In genomic region chr2:179898873-179899272, GRCh38 we compare ENCODE assay signal across 9 cellular contexts. TPM values are rescaled to one million over a fixed set of nuclear protein-coding genes. Genes with fewer than 3 reads are reported as not detected.
A peak's percentile ranks its signal among the peaks of the same experiment; 100 is the strongest.
DNase-seq lines count a peak whose midpoint lies in the region; ATAC-seq and TF ChIP-seq lines count a peak whose summit lies in the region.
"Had no signal": no experiment of that assay in that cellular context is flagged by ENCODE, and none has a peak within 500 bp of the region (broad histone marks: within the 10 kb centered on the region; RNA-seq: fewer than 3 reads in every experiment).

No MANE protein-coding gene starts in this region.

- H3K36me3 ChIP-seq in psoas muscle (ENCODE audit: insufficient read depth in 1 of 2, low read depth in 1 of 2) (no peaks in the 10 kb centered on the region), esophagus muscularis mucosa (no peaks in the 10 kb centered on the region)

- DNase-seq in AG20443 (ENCODE audit: low spot score) (peak; percentile 16), NCI-H69 (lab: John Stamatoyannopoulos, UW) (peak; percentile 54), epithelial cell of proximal tubule (ENCODE audit: low read depth) (no peak), psoas muscle (no peak), esophagus muscularis mucosa (ENCODE audit: extremely low spot score) (no peak), activated gamma-delta T cell (lab: John Stamatoyannopoulos, UW) (no peak)

- no peaks in the 10 kb centered on the region for H3K9me3 ChIP-seq in psoas muscle
- no peaks in the 10 kb centered on the region for H3K9me3 ChIP-seq in esophagus muscularis mucosa

- intact Hi-C loops in psoas muscle (cut with DNase I) (no loop called here), esophagus muscularis mucosa (cut with DNase I) (no loop called here)

- ATAC-seq in GM18505 (IDR thresholded peaks at IDR 0.05; ENCODE audit: unreplicated experiment) (peak; percentile 81), HG03039 (IDR thresholded peaks at IDR 0.05; ENCODE audit: unreplicated experiment) (peak; percentile 83), psoas muscle (no peak)

- H3K27ac ChIP-seq in psoas muscle (no peak overlapping the region), esophagus muscularis mucosa (replicated peaks in 1 of 4) (no peak overlapping the region)

- TF ChIP-seq POLR2A in GM18505 (IDR thresholded peaks at IDR 0.05; ENCODE audit: borderline replicate concordance, extremely low read depth, insufficient read depth, insufficient read length) (no peak), esophagus muscularis mucosa (IDR thresholded peaks at IDR 0.05; ENCODE audit: low read depth) (no peak)

- H3K4me3 ChIP-seq in epithelial cell of proximal tubule (ENCODE audit: low read depth, low read length) (no peak overlapping the region), psoas muscle (no peak overlapping the region), esophagus muscularis mucosa (no peak overlapping the region)

- H3K27me3 ChIP-seq in psoas muscle (ENCODE audit: insufficient read depth in 3 of 3, low read length in 2 of 3) (no peaks in the 10 kb centered on the region), esophagus muscularis mucosa (no peaks in the 10 kb centered on the region)

- TF ChIP-seq CTCF in epithelial cell of proximal tubule (conservative IDR thresholded peaks at IDR 0.05; ENCODE audit: low read depth, low read length) (peak; percentile 58), psoas muscle (IDR thresholded peaks at IDR 0.05) (no peak), esophagus muscularis mucosa (IDR thresholded peaks at IDR 0.05) (peak in 1 of 3 experiments; percentile 24)

- H3K4me1 ChIP-seq in psoas muscle: no peaks in the 10 kb centered on the region
- peaks cover 0 to 5% (median 0%) of the 10 kb centered on the region in 4 donors for H3K4me1 ChIP-seq in esophagus muscularis mucosa

- WGBS in psoas muscle, 3 donors: 75 to 80% (median 77%) methylated on average over 4 of the region's 4 CpGs
- WGBS in esophagus muscularis mucosa: 75% methylated on average over 4 of the region's 4 CpGs

- no peak for TF ChIP-seq EP300 in esophagus muscularis mucosa (IDR thresholded peaks at IDR 0.05)

RNA-seq across cellular contexts. Expression of gene ZNF385B, which starts 37.5 kb away (rescaled TPM):
- total RNA-seq in epithelial cell of proximal tubule (under 0.01 and 0.69 TPM in 2 replicates), psoas muscle (10 to 100 TPM; 13.6 to 42.9 (median 19.8) TPM), esophagus muscularis mucosa (1 to 10 TPM; 2.2 to 5.0 (median 4.0) TPM)
- polyA plus RNA-seq in psoas muscle: 10 to 100 TPM in 1 of 3 donors, 1 to 10 TPM in 2; 8.8 to 24.9 (median 9.2) TPM
- total RNA-seq: mononuclear cell had no signal

Comparison
In these comparisons a context has a peak if more than half of its experiments do, and no peak if none do; other contexts are left out.
1. DNase-seq: peak in AG20443 (single experiment) and NCI-H69 (single experiment); none in epithelial cell of proximal tubule (single experiment), psoas muscle (0 of 2), esophagus muscularis mucosa (single experiment) and activated gamma-delta T cell (single experiment).
2. ATAC-seq: peak in GM18505 (single experiment) and HG03039 (single experiment); none in psoas muscle (0 of 4).